In genomic region chr2:54603796-54604195, GRCh38 we compare ENCODE assay signal across 10 cellular contexts.
DNase-seq lines count a peak whose midpoint lies in the region; ATAC-seq, FAIRE-seq and TF ChIP-seq lines count a peak whose summit lies in the region.
"Had no signal": no experiment of that assay in that cellular context is flagged by ENCODE, and none has a peak within 500 bp of the region (broad histone marks: within the 10 kb centered on the region; RNA-seq: fewer than 3 reads in every experiment).

No MANE protein-coding gene starts in this region.

- H3K36me3 ChIP-seq in kidney (ENCODE audit: control insufficient read depth in 1 of 2, insufficient read depth in 2 of 2, low read length in 2 of 2) (peaks cover 0 to 8% of the 10 kb centered on the region in 2 donors), stomach (peaks cover 0 to 15% (median 11%) of the 10 kb centered on the region in 4 donors)

- H3K4me3 Mint-ChIP-seq in activated CD4-positive, alpha-beta T cell treated with anti-CD3 and anti-CD28 coated beads for 36 hours = no peak overlapping the region
- H3K4me3 Mint-ChIP-seq in activated T-helper 17 cell treated with anti-CD3 and anti-CD28 coated beads, Interleukin-2, amount 50 U/mL, for 72 hours = peak overlapping the region; percentile 52

- no peak for TF ChIP-seq EP300 in stomach (IDR thresholded peaks at IDR 0.05)

- TF ChIP-seq CTCF in kidney (IDR thresholded peaks at IDR 0.05; ENCODE audit: borderline replicate concordance, extremely low read depth, insufficient read depth) (no peak), stomach (IDR thresholded peaks at IDR 0.05) (no peak)

- DNase-seq in activated CD4-positive, alpha-beta T cell treated with anti-CD3 and anti-CD28 coated beads for 36 hours = no peak
- no peak for DNase-seq in activated CD4-positive, alpha-beta T cell treated with anti-CD3 and anti-CD28 coated beads for 48 hours
- no peak for DNase-seq in kidney
- no peak for DNase-seq in stomach
- DNase-seq: NCI-H187 had no signal

- H3K27me3 ChIP-seq in stomach = no peaks in the 10 kb centered on the region

- ATAC-seq in activated CD4-positive, alpha-beta T cell treated with anti-CD3 and anti-CD28 coated beads for 36 hours = no peak
- ATAC-seq in activated T-helper 17 cell treated with anti-CD3 and anti-CD28 coated beads, Interleukin-2, amount 50 U/mL, for 72 hours (replicated peaks) = no peak
- no peak for ATAC-seq in GM21786 (IDR thresholded peaks at IDR 0.05; ENCODE audit: unreplicated experiment)
- ATAC-seq in GM21825 (IDR thresholded peaks at IDR 0.05; ENCODE audit: unreplicated experiment) = no peak
- no peak for ATAC-seq in GM19467 (IDR thresholded peaks at IDR 0.05; ENCODE audit: unreplicated experiment)

- peaks cover 64 to 74% of the 10 kb centered on the region in 2 donors for H3K4me1 ChIP-seq in kidney (ENCODE audit: control insufficient read depth in 1 of 2, insufficient read depth in 1 of 2, low read depth in 1 of 2, low read length in 2 of 2)
- H3K4me1 ChIP-seq in stomach = peaks cover 58 to 93% (median 78%) of the 10 kb centered on the region in 4 donors

- peaks cover 16% of the 10 kb centered on the region for H3K36me3 Mint-ChIP-seq in activated CD4-positive, alpha-beta T cell treated with anti-CD3 and anti-CD28 coated beads for 36 hours (ENCODE audit: low read depth)
- peaks cover 15% of the 10 kb centered on the region for H3K36me3 Mint-ChIP-seq in activated T-helper 17 cell treated with anti-CD3 and anti-CD28 coated beads, Interleukin-2, amount 50 U/mL, for 72 hours (ENCODE audit: low read depth)

- no peak for FAIRE-seq in kidney (lab: Jason Lieb, UNC)
- FAIRE-seq: bronchial epithelial cell had no signal

- intact Hi-C loops in activated CD4-positive, alpha-beta T cell treated with anti-CD3 and anti-CD28 coated beads for 36 hours (cut with DNase I, micrococcal nuclease) = no loop called here
- intact Hi-C loops in kidney (cut with DNase I) = no loop called here
- intact Hi-C loops in stomach (cut with DNase I; ENCODE audit: low total_unique reads) = no loop called here

- CTCF ChIA-PET in activated CD4-positive, alpha-beta T cell treated with anti-CD3 and anti-CD28 coated beads for 36 hours (lab: Charles Lee) = interaction anchor here (1.2 to 1.3 kb wide), 2 partner anchors 15 to 45 kb away, joined by 4 to 7 read pairs; no protein-coding TSS in a partner anchor

- 58 to 89% (median 81%) methylated on average over 1 of the region's 1 CpG for WGBS in stomach, 5 donors

- POLR2A ChIA-PET in activated CD4-positive, alpha-beta T cell treated with anti-CD3 and anti-CD28 coated beads for 36 hours (lab: Charles Lee) = no interaction called here

- peak overlapping the region; percentile 85 for H3K27ac Mint-ChIP-seq in activated CD4-positive, alpha-beta T cell treated with anti-CD3 and anti-CD28 coated beads for 36 hours
- peak overlapping the region; percentile 41 for H3K27ac Mint-ChIP-seq in activated T-helper 17 cell treated with anti-CD3 and anti-CD28 coated beads, Interleukin-2, amount 50 U/mL, for 72 hours

- H3K27ac ChIP-seq in kidney (ENCODE audit: low read depth in 2 of 2, low read length in 2 of 2) = peak overlapping the region; percentile 72 to 78
- H3K27ac ChIP-seq in stomach = peak overlapping the region in 4 of 5 donors; percentile 22 to 81 (median 72)

- H3K27me3 Mint-ChIP-seq in activated CD4-positive, alpha-beta T cell treated with anti-CD3 and anti-CD28 coated beads for 36 hours = no peaks in the 10 kb centered on the region
- H3K27me3 Mint-ChIP-seq in activated T-helper 17 cell treated with anti-CD3 and anti-CD28 coated beads, Interleukin-2, amount 50 U/mL, for 72 hours = no peaks in the 10 kb centered on the region

- no peak for TF ChIP-seq POLR2A in stomach (IDR thresholded peaks at IDR 0.05)

- peak overlapping the region in 1 of 2 donors; percentile 30 for H3K9ac ChIP-seq in kidney (ENCODE audit: low read length in 2 of 2)

- H3K9me3 Mint-ChIP-seq in activated CD4-positive, alpha-beta T cell treated with anti-CD3 and anti-CD28 coated beads for 36 hours (ENCODE audit: low read depth) = no peaks in the 10 kb centered on the region
- no peaks in the 10 kb centered on the region for H3K9me3 Mint-ChIP-seq in activated T-helper 17 cell treated with anti-CD3 and anti-CD28 coated beads, Interleukin-2, amount 50 U/mL, for 72 hours

- peaks cover 89% of the 10 kb centered on the region for H3K4me1 Mint-ChIP-seq in activated CD4-positive, alpha-beta T cell treated with anti-CD3 and anti-CD28 coated beads for 36 hours
- H3K4me1 Mint-ChIP-seq in activated T-helper 17 cell treated with anti-CD3 and anti-CD28 coated beads, Interleukin-2, amount 50 U/mL, for 72 hours = peaks cover 59% of the 10 kb centered on the region

- H3K9me3 ChIP-seq in kidney (ENCODE audit: control insufficient read depth in 1 of 2, low read length in 2 of 2) = no peaks in the 10 kb centered on the region
- H3K9me3 ChIP-seq in stomach = no peaks in the 10 kb centered on the region

- H3K4me3 ChIP-seq in kidney (ENCODE audit: low read length in 2 of 2) = no peak overlapping the region
- H3K4me3 ChIP-seq in stomach = no peak overlapping the region
